ENCODE assay signal across 11 cellular contexts in the genomic region with DNA sequence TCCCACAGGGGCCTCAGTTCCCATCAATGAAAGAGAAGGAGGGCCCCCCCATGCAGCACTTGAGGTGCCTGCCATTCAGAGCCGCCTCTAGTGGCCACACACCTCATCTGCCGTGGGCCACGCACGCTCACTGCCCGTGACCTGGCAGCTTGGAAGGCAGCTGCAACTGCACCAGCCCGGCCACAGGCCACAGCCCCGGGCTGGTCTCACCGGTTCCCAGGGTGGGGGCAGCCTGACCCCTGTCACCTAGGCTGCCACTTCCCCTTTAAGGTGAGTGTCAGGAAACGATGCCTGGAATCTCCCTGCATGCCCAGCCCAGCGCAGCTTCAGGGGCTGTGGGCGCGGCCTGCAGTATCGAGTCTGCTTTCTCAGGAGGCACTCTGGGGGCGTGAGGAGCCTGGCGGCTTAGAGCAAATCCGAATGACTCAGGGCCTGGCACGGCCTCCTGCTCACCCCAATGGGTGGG. TPM values are rescaled to one million over a fixed set of nuclear protein-coding genes. Genes with fewer than 3 reads are reported as not detected.
A peak's percentile ranks its signal among the peaks of the same experiment; 100 is the strongest.
DNase-seq lines count a peak whose midpoint lies in the region; TF ChIP-seq lines count a peak whose summit lies in the region.
"Had no signal": no experiment of that assay in that cellular context is flagged by ENCODE, and none has a peak within 500 bp of the region (broad histone marks: within the 10 kb centered on the region; RNA-seq: fewer than 3 reads in every experiment).

No MANE protein-coding gene starts in this region.

- H3K4me3 ChIP-seq in esophagus squamous epithelium (peak overlapping the region; percentile 39 to 57 (median 48)), coronary artery (no peak overlapping the region), vagina (peak overlapping the region in 1 of 2 donors; percentile 19)

- H3K27me3 ChIP-seq in esophagus squamous epithelium (peaks cover 0 to 3% (median 0%) of the 10 kb centered on the region in 4 donors), vagina (no peaks in the 10 kb centered on the region)

- H3K36me3 ChIP-seq in esophagus squamous epithelium (peaks cover 0 to 31% (median 4%) of the 10 kb centered on the region in 3 donors), vagina (no peaks in the 10 kb centered on the region)

- peak in 2 of 6 experiments; percentile 14 to 60 for TF ChIP-seq CTCF in esophagus squamous epithelium (IDR thresholded peaks at IDR 0.05)
- TF ChIP-seq CTCF in coronary artery (IDR thresholded peaks at IDR 0.05), result no peak
- no peak for TF ChIP-seq CTCF in vagina (IDR thresholded peaks at IDR 0.05)

- intact Hi-C loops in esophagus squamous epithelium (cut with DNase I), result no loop called here
- intact Hi-C loops in vagina (cut with DNase I), result no loop called here

- no CpG with 5 or more reads among the region's 17 CpGs for WGBS in esophagus squamous epithelium, 2 donors

- peak; percentile 18 for DNase-seq in DMS79 treated with DMSO at 0.1 percent for 48 hours (lab: John Stamatoyannopoulos, UW)
- DNase-seq in DMS79 (lab: John Stamatoyannopoulos, UW), result no peak
- peak; percentile 60 for DNase-seq in NCI-H226
- no peak for DNase-seq in esophagus squamous epithelium (lab: John Stamatoyannopoulos, UW)
- peak; percentile 42 to 59 for DNase-seq in stimulated activated CD4-positive, alpha-beta T cell treated with anti-CD3 and anti-CD28 coated beads, Interleukin-12 subunit alpha, Interleukin-12 subunit beta, amount 100 ng/mL, for 24 hours (ENCODE audit: low read depth in 2 of 2)
- DNase-seq in coronary artery (ENCODE audit: low spot score), result no peak
- no peak for DNase-seq in NCI-H345 (lab: John Stamatoyannopoulos, UW)
- DNase-seq in vagina (ENCODE audit: extremely low spot score in 2 of 2), result no peak
- DNase-seq: NCI-H69 had no signal

- TF ChIP-seq POLR2A in esophagus squamous epithelium (IDR thresholded peaks at IDR 0.05), result peak in 1 of 4 donors; percentile 6
- no peak for TF ChIP-seq POLR2A in vagina (IDR thresholded peaks at IDR 0.05)

- H3K9me3 ChIP-seq in esophagus squamous epithelium, result no peaks in the 10 kb centered on the region
- H3K9me3 ChIP-seq in vagina, result no peaks in the 10 kb centered on the region

- peaks cover 29 to 91% (median 29%) of the 10 kb centered on the region in 3 donors for H3K4me1 ChIP-seq in esophagus squamous epithelium
- H3K4me1 ChIP-seq in vagina, result peaks cover 36% of the 10 kb centered on the region

- H3K27ac ChIP-seq in esophagus squamous epithelium, result peak overlapping the region; percentile 36 to 92 (median 92)
- H3K27ac ChIP-seq in coronary artery, result no peak overlapping the region
- no peak overlapping the region for H3K27ac ChIP-seq in vagina
- H3K27ac ChIP-seq: 22Rv1 had no signal

RNA-seq across cellular contexts. Expression of a gene that starts 2.6 kb away (rescaled TPM):
- total RNA-seq in esophagus squamous epithelium, result 100 to 1,000 TPM; 105 to 440 (median 163) TPM
- total RNA-seq in vagina, result 21.1 TPM
- total RNA-seq: skeletal muscle tissue had no signal

RNA-seq across cellular contexts. Expression of a gene that starts 12.7 kb away (rescaled TPM):
- total RNA-seq in esophagus squamous epithelium (not detected), vagina (0.49 TPM)

RNA-seq across cellular contexts. Expression of a gene that starts 24.8 kb away (rescaled TPM):
- total RNA-seq in esophagus squamous epithelium, result not detected
- total RNA-seq in vagina, result not detected
- total RNA-seq: skeletal muscle tissue had no signal

Comparison
In these comparisons a context has a peak if more than half of its experiments do, and no peak if none do; other contexts are left out.
1. DNase-seq: peak in DMS79 treated with DMSO at 0.1 percent for 48 hours (single experiment), NCI-H226 (single experiment) and stimulated activated CD4-positive, alpha-beta T cell treated with anti-CD3 and anti-CD28 coated beads, Interleukin-12 subunit alpha, Interleukin-12 subunit beta, amount 100 ng/mL, for 24 hours (2 of 2); none in DMS79 (single experiment), esophagus squamous epithelium (single experiment), coronary artery (single experiment), NCI-H345 (single experiment) and vagina (0 of 2).
2. H3K27ac ChIP-seq: peak in esophagus squamous epithelium (4 of 4); none in coronary artery (0 of 2) and vagina (single experiment).